15 cellular contexts compared by ENCODE assay signal in the genomic region with DNA sequence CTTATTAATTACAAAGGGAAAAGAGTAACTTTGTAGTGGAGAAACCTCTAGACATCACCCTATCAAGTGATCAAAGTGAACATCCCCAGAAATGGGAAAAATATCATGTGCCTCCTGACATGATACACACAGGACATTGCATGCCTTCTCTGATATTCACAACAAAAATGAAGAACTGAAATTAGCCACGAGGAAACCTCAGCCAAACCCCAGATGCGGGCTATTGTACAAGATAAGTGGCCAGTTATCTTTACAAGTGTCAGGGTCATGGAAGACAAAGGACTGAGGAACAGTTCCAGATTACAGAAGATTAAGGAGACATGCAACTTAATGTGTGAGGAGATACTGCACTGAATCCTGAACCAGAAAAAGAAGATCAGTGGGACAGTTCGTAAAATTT. TPM values are rescaled to one million over a fixed set of nuclear protein-coding genes. Genes with fewer than 3 reads are reported as not detected.
DNase-seq lines count a peak whose midpoint lies in the region; ATAC-seq lines count a peak whose summit lies in the region.
"Had no signal": no experiment of that assay in that cellular context is flagged by ENCODE, and none has a peak within 500 bp of the region (broad histone marks: within the 10 kb centered on the region; RNA-seq: fewer than 3 reads in every experiment).

No MANE protein-coding gene starts in this region.

- H3K9me3 Mint-ChIP-seq in memory B cell = no peaks in the 10 kb centered on the region
- H3K9me3 Mint-ChIP-seq: activated T-helper 2 cell treated with anti-CD3 and anti-CD28 coated beads, Interferon-gamma antibody, Interleukin-2, Interleukin-4, amounts not matched to agents 10 μg/mL and 5 μg/mL and 100 μg/mL, durations not matched to agents 14 hours and 24 hours and 36 hours had no signal

- in situ Hi-C loops in KBM-7 (cut with MboI; ENCODE audit: low pct_unique_long_range_greater_than_20kb, low sequenced_read_pairs) = no loop called here

- intact Hi-C loops in sciatic nerve (cut with DNase I) = no loop called here

- peak; percentile 30 for DNase-seq in KBM-7
- no peak for DNase-seq in memory B cell (ENCODE audit: low spot score in 2 of 2)
- DNase-seq in sciatic nerve (ENCODE audit: low spot score) = no peak
- no peak for DNase-seq in cerebellar nuclear complex (lab: John Stamatoyannopoulos, UW)
- DNase-seq in GOT3 (lab: John Stamatoyannopoulos, UW) = no peak
- DNase-seq: activated CD4-positive, alpha-beta T cell treated with anti-CD3 and anti-CD28 coated beads for 1 hour; hippocampal formation; NCI-H1105 treated with DMSO at 0.1 percent for 48 hours; NCI-H526; stomach had no signal

- no peak overlapping the region for H3K27ac Mint-ChIP-seq in memory B cell
- H3K27ac Mint-ChIP-seq: activated T-helper 2 cell treated with anti-CD3 and anti-CD28 coated beads, Interferon-gamma antibody, Interleukin-2, Interleukin-4, amounts not matched to agents 10 μg/mL and 5 μg/mL and 100 μg/mL, durations not matched to agents 14 hours and 24 hours and 36 hours had no signal

- no peaks in the 10 kb centered on the region for H3K36me3 Mint-ChIP-seq in memory B cell

- no peak overlapping the region for H3K4me3 Mint-ChIP-seq in memory B cell

- ATAC-seq in GM18907 (IDR thresholded peaks at IDR 0.05; ENCODE audit: unreplicated experiment) = peak; percentile 61
- peak; percentile 64 for ATAC-seq in HG02798 (IDR thresholded peaks at IDR 0.05; ENCODE audit: poor library complexity, unreplicated experiment)
- ATAC-seq in memory B cell (ENCODE audit: low read depth) = peak; percentile 41
- no peak for ATAC-seq in sciatic nerve

- peaks cover 4% of the 10 kb centered on the region for H3K4me1 Mint-ChIP-seq in memory B cell

- H3K27me3 Mint-ChIP-seq in memory B cell = peaks cover 10% of the 10 kb centered on the region

RNA-seq across cellular contexts. Expression of gene NPM1, which starts 23.8 kb away (rescaled TPM):
- 544 TPM for total RNA-seq in sciatic nerve

RNA-seq across cellular contexts. Expression of gene TLX3, which starts 54.8 kb away (rescaled TPM):
- not detected for total RNA-seq in sciatic nerve
- total RNA-seq: activated T-helper 2 cell treated with anti-CD3 and anti-CD28 coated beads, Interferon-gamma antibody, Interleukin-2, Interleukin-4, amounts not matched to agents 10 μg/mL and 5 μg/mL and 100 μg/mL, durations not matched to agents 14 hours and 24 hours and 36 hours; lung microvascular endothelial cell; posterior vena cava; stomach had no signal

RNA-seq across cellular contexts. Expression of gene FGF18, which starts 55.6 kb away (rescaled TPM):
- 15.8 TPM for total RNA-seq in sciatic nerve
- total RNA-seq: activated T-helper 2 cell treated with anti-CD3 and anti-CD28 coated beads, Interferon-gamma antibody, Interleukin-2, Interleukin-4, amounts not matched to agents 10 μg/mL and 5 μg/mL and 100 μg/mL, durations not matched to agents 14 hours and 24 hours and 36 hours; lung microvascular endothelial cell had no signal
